ENCODE assay signal across 11 cellular contexts in genomic region chr15:41919954-41920538, GRCh38. TPM values are rescaled to one million over a fixed set of nuclear protein-coding genes. Genes with fewer than 3 reads are reported as not detected.
A peak's percentile ranks its signal among the peaks of the same experiment; 100 is the strongest.
DNase-seq lines count a peak whose midpoint lies in the region; TF ChIP-seq lines count a peak whose summit lies in the region.
"Had no signal": no experiment of that assay in that cellular context is flagged by ENCODE, and none has a peak within 500 bp of the region (broad histone marks: within the 10 kb centered on the region; RNA-seq: fewer than 3 reads in every experiment).

No MANE protein-coding gene starts in this region.

- H3K79me2 ChIP-seq in fibroblast of lung (ENCODE audit: control insufficient read depth, insufficient read depth, low read length) (no peaks in the 10 kb centered on the region), smooth muscle cell (ENCODE audit: low read depth) (peaks cover 4% of the 10 kb centered on the region)

- peak in 1 of 2 donors; percentile 69 for DNase-seq in cardiac muscle cell (ENCODE audit: low read depth in 1 of 2, low spot score in 1 of 2)
- DNase-seq in cardiac septum (ENCODE audit: low spot score) = no peak
- DNase-seq in fibroblast of lung (ENCODE audit: low read depth in 2 of 2) = peak; percentile 91 to 95
- peak; percentile 90 for DNase-seq in myocyte (ENCODE audit: low read depth)
- DNase-seq in smooth muscle cell (lab: John Stamatoyannopoulos, UW; ENCODE audit: unreplicated experiment) = no peak
- DNase-seq in KG1 (lab: John Stamatoyannopoulos, UW) = no peak
- no peak for DNase-seq in activated CD4-positive, alpha-beta T cell treated with anti-CD3 and anti-CD28 coated beads, Interleukin-2, amount 10 ng/mL, durations not matched to agents 24 days and 14 days
- no peak for DNase-seq in cerebellar cortex (ENCODE audit: low spot score)
- DNase-seq: activated CD8-positive, alpha-beta memory T cell treated with anti-CD3 and anti-CD28 coated beads for 24 hours; amniotic stem cell; NCI-H446 had no signal

- no peaks in the 10 kb centered on the region for H3K27me3 ChIP-seq in cardiac muscle cell
- no peaks in the 10 kb centered on the region for H3K27me3 ChIP-seq in fibroblast of lung (ENCODE audit: control insufficient read depth, insufficient read depth, low read length)
- no peaks in the 10 kb centered on the region for H3K27me3 ChIP-seq in smooth muscle cell (ENCODE audit: low read depth)

- no peaks in the 10 kb centered on the region for H3K27me3 Mint-ChIP-seq in activated CD4-positive, alpha-beta T cell treated with anti-CD3 and anti-CD28 coated beads, Interleukin-2, amount 10 ng/mL, durations not matched to agents 24 days and 14 days

- H3K9me3 Mint-ChIP-seq in activated CD4-positive, alpha-beta T cell treated with anti-CD3 and anti-CD28 coated beads, Interleukin-2, amount 10 ng/mL, durations not matched to agents 24 days and 14 days = no peaks in the 10 kb centered on the region

- H3K4me3 ChIP-seq in cardiac muscle cell (no peak overlapping the region), fibroblast of lung (replicated peaks in 1 of 4; ENCODE audit: control extremely low read depth in 1 of 4, insufficient read depth in 1 of 4, low read depth in 3 of 4, low read length in 4 of 4) (no peak overlapping the region), smooth muscle cell (no peak overlapping the region)

- 93% methylated on average over 3 of the region's 3 CpGs for WGBS in smooth muscle cell (ENCODE audit: low lambda C conversion rate)

- H3K36me3 ChIP-seq in cardiac muscle cell (no peaks in the 10 kb centered on the region), fibroblast of lung (ENCODE audit: control insufficient read depth, insufficient read depth, low read length) (peaks cover 10% of the 10 kb centered on the region), smooth muscle cell (ENCODE audit: low read depth) (no peaks in the 10 kb centered on the region)

- H3K27ac ChIP-seq in cardiac muscle cell = peak overlapping the region; percentile 90
- no peak overlapping the region for H3K27ac ChIP-seq in fibroblast of lung (ENCODE audit: insufficient read depth, low read length)
- no peak overlapping the region for H3K27ac ChIP-seq in smooth muscle cell (ENCODE audit: low read depth)

- H3K9ac ChIP-seq in fibroblast of lung (ENCODE audit: insufficient read depth, low read length) (no peak overlapping the region), smooth muscle cell (ENCODE audit: low read depth) (no peak overlapping the region)

- H3K36me3 Mint-ChIP-seq in activated CD4-positive, alpha-beta T cell treated with anti-CD3 and anti-CD28 coated beads, Interleukin-2, amount 10 ng/mL, durations not matched to agents 24 days and 14 days (ENCODE audit: low read depth) = peaks cover 36% of the 10 kb centered on the region

- H2AFZ ChIP-seq in fibroblast of lung (ENCODE audit: low read length) (no peak overlapping the region), smooth muscle cell (ENCODE audit: low read depth) (no peak overlapping the region)

- TF ChIP-seq CTCF in cardiac muscle cell (IDR thresholded peaks at IDR 0.05; ENCODE audit: low read depth, low read length) = no peak
- TF ChIP-seq CTCF in fibroblast of lung (conservative IDR thresholded peaks at IDR 0.05 in 1 of 2, IDR thresholded peaks at IDR 0.05 in 1 of 2; ENCODE audit: low read depth in 1 of 2, low read length in 2 of 2) = no peak
- no peak for TF ChIP-seq CTCF in smooth muscle cell (IDR thresholded peaks at IDR 0.05; ENCODE audit: borderline replicate concordance, insufficient read depth, poor library complexity, severe bottlenecking)

- H4K20me1 ChIP-seq in fibroblast of lung (ENCODE audit: control insufficient read depth, extremely low read depth, insufficient read depth, low read length) = no peaks in the 10 kb centered on the region
- peaks cover 36% of the 10 kb centered on the region for H4K20me1 ChIP-seq in smooth muscle cell (ENCODE audit: low read depth)

- intact Hi-C loops in cardiac septum (cut with DNase I) = loop anchor here (2.0 kb wide), 1 partner anchor 47 kb away; no protein-coding TSS in a partner anchor
- intact Hi-C loops in activated CD4-positive, alpha-beta T cell treated with anti-CD3 and anti-CD28 coated beads, Interleukin-2, amount 10 ng/mL, durations not matched to agents 24 days and 14 days (cut with micrococcal nuclease) = no loop called here

- H3K4me2 ChIP-seq in fibroblast of lung (ENCODE audit: extremely low read depth, insufficient read depth, low read length) (no peak overlapping the region), smooth muscle cell (no peak overlapping the region)

- H3K27ac Mint-ChIP-seq in activated CD4-positive, alpha-beta T cell treated with anti-CD3 and anti-CD28 coated beads, Interleukin-2, amount 10 ng/mL, durations not matched to agents 24 days and 14 days = no peak overlapping the region

- H3F3A ChIP-seq in smooth muscle cell (ENCODE audit: low read depth) = peaks cover 12% of the 10 kb centered on the region

- H3K4me1 ChIP-seq in cardiac muscle cell (ENCODE audit: low read depth) = peaks cover 80% of the 10 kb centered on the region
- peaks cover 18% of the 10 kb centered on the region for H3K4me1 ChIP-seq in fibroblast of lung (ENCODE audit: control insufficient read depth, extremely low read depth, insufficient read depth, low read length)
- H3K4me1 ChIP-seq in smooth muscle cell (ENCODE audit: low read depth) = no peaks in the 10 kb centered on the region

- H3K4me1 Mint-ChIP-seq in activated CD4-positive, alpha-beta T cell treated with anti-CD3 and anti-CD28 coated beads, Interleukin-2, amount 10 ng/mL, durations not matched to agents 24 days and 14 days = peaks cover 36% of the 10 kb centered on the region

- no peak overlapping the region for H3K4me3 Mint-ChIP-seq in activated CD4-positive, alpha-beta T cell treated with anti-CD3 and anti-CD28 coated beads, Interleukin-2, amount 10 ng/mL, durations not matched to agents 24 days and 14 days

- H3K9me3 ChIP-seq in cardiac muscle cell (ENCODE audit: low read depth) (no peaks in the 10 kb centered on the region), fibroblast of lung (ENCODE audit: control insufficient read depth, insufficient read depth, low read depth, low read length) (no peaks in the 10 kb centered on the region), smooth muscle cell (replicated peaks; ENCODE audit: low read depth) (no peaks in the 10 kb centered on the region)

RNA-seq across cellular contexts. Expression of gene SPTBN5, which starts 26.2 kb away (rescaled TPM):
- total RNA-seq in cardiac muscle cell (2.1 and 3.0 TPM in 2 replicates), cardiac septum (2.4 TPM), fibroblast of lung (0.26 and 0.66 TPM in 2 replicates), myocyte (0.26 and 0.45 TPM in 2 replicates), smooth muscle cell (0.04 and 0.13 TPM in 2 replicates)
- polyA plus RNA-seq in cardiac muscle cell (0.62 and 0.70 TPM in 2 replicates), fibroblast of lung (0.21 and 0.43 TPM in 2 replicates), smooth muscle cell (0.08 and 1.1 TPM in 2 replicates)
- polyA plus RNA-seq in fibroblast of lung (2012) = 0.30 and 0.35 TPM in 2 replicates
- polyA minus RNA-seq in fibroblast of lung (ENCODE audit: low replicate concordance) = 0.04 and 0.20 TPM in 2 replicates
- 2.2 TPM for polyA plus RNA-seq in myocyte (2012)
- total RNA-seq in activated CD4-positive, alpha-beta T cell treated with anti-CD3 and anti-CD28 coated beads, Interleukin-2, amount 10 ng/mL, durations not matched to agents 24 days and 14 days = 0.64 and 0.65 TPM in 2 replicates

RNA-seq across cellular contexts. Expression of gene EHD4, which starts 52.3 kb away (rescaled TPM):
- total RNA-seq in cardiac muscle cell (42.8 and 56.4 TPM in 2 replicates), cardiac septum (42.2 TPM), fibroblast of lung (9.5 and 22.0 TPM in 2 replicates), myocyte (5.1 and 9.7 TPM in 2 replicates), smooth muscle cell (11.5 TPM in 2 replicates)
- polyA plus RNA-seq in cardiac muscle cell (47.4 and 70.5 TPM in 2 replicates), fibroblast of lung (19.3 and 37.0 TPM in 2 replicates), smooth muscle cell (15.8 and 19.2 TPM in 2 replicates)
- 18.3 and 34.2 TPM in 2 replicates for polyA plus RNA-seq in fibroblast of lung (2012)
- polyA minus RNA-seq in fibroblast of lung (ENCODE audit: low replicate concordance) = 30.0 and 48.4 TPM in 2 replicates
- 18.9 TPM for polyA plus RNA-seq in myocyte (2012)
- 28.4 and 28.9 TPM in 2 replicates for total RNA-seq in activated CD4-positive, alpha-beta T cell treated with anti-CD3 and anti-CD28 coated beads, Interleukin-2, amount 10 ng/mL, durations not matched to agents 24 days and 14 days

Comparison
In these comparisons a context has a peak if more than half of its experiments do, and no peak if none do; other contexts are left out.
1. DNase-seq: peak in fibroblast of lung (2 of 2) and myocyte (single experiment); none in cardiac septum (single experiment), smooth muscle cell (single experiment), KG1 (single experiment), activated CD4-positive, alpha-beta T cell treated with anti-CD3 and anti-CD28 coated beads, Interleukin-2, amount 10 ng/mL, durations not matched to agents 24 days and 14 days (single experiment) and cerebellar cortex (single experiment).